1 cellular context compared by ENCODE assay signal in the genomic region with DNA sequence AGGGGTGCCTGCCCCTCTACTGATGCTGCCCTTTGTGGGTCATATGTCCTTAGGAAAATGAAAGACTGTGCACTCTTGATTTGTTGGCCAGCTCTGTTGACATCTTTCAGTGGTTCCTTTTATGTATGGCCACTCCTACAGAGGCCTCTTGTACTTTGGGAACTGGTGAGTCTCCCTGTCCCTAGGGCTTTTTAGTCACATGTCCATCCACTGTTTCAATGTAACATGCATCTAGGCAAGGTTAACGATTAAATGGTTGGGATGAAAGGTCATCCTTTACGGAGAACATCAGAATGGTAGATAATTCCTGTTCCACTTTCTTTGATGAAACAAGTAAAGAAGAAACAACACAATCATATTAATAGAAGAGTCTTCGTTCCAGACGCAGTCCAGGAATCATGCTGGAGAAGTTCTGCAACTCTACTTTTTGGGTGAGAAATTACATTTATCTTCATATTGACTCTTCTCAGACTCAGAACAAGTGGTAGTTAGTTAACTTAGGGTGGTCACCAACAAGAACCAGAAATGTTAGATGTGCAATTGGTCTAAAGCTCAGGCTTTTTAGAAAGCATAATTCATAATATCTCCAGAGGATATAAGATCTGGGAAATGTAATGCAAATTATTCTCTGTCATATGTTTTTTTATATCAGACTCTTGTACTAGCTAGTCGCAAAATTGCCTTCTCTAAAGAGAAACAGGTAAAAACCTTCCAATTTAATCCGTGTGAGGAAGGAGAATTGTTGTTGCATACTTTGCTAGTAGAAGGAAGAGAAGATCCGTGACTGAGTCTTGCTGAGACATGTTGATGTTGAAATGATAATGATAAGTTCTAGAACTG.
TF ChIP-seq lines count a peak whose summit lies in the region.

A gene (plus strand): TSS at position 194 of the 840 bp plus-strand sequence. CDS start 205 bp downstream, at position 399.

TF ChIP-seq in HepG2, 621 proteins besides CTCF, POLR2A, EP300 and RAD21 (continued from another document and continues in another):
- TF ChIP-seq, protein P1, sequence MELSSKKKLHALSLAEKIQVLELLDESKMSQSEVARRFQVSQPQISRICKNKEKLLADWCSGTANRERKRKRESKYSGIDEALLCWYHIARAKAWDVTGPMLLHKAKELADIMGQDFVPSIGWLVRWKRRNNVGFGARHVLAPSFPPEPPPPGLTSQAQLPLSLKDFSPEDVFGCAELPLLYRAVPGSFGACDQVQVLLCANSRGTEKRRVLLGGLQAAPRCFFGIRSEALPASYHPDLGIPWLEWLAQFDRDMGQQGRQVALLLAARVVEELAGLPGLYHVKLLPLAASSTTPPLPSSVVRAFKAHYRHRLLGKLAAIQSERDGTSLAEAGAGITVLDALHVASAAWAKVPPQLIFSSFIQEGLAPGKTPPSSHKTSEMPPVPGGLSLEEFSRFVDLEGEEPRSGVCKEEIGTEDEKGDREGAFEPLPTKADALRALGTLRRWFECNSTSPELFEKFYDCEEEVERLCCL (CRISPR knock-in tag; IDR thresholded peaks at IDR 0.05; ENCODE audit: borderline replicate concordance) = no peak
- TF ChIP-seq ZNF432 (CRISPR knock-in tag; IDR thresholded peaks at IDR 0.05; ENCODE audit: borderline replicate concordance) (no peak), KDM5A (IDR thresholded peaks at IDR 0.05; ENCODE audit: borderline replicate concordance, low read length) (peak; percentile 83), ZKSCAN1 (IDR thresholded peaks at IDR 0.05; ENCODE audit: low read length) (no peak), PAF1 (CRISPR knock-in tag; IDR thresholded peaks at IDR 0.05) (no peak), SOX5 (CRISPR knock-in tag; IDR thresholded peaks at IDR 0.05; ENCODE audit: borderline replicate concordance) (peak; percentile 80; the same call in 1 of the 2 replicates), RFX5 (IDR thresholded peaks at IDR 0.05; ENCODE audit: low read depth, low read length) (no peak), NFRKB (IDR thresholded peaks at IDR 0.05) (no peak), SCMH1 (CRISPR knock-in tag; IDR thresholded peaks at IDR 0.05; ENCODE audit: borderline replicate concordance) (no peak), ADNP (CRISPR knock-in tag; IDR thresholded peaks at IDR 0.05) (no peak), ZFP82 (CRISPR knock-in tag; IDR thresholded peaks at IDR 0.05; ENCODE audit: borderline replicate concordance) (no peak), ZFP36L1 (CRISPR knock-in tag; IDR thresholded peaks at IDR 0.05) (no peak), ZNF496 (CRISPR knock-in tag; IDR thresholded peaks at IDR 0.05; ENCODE audit: insufficient replicate concordance) (no peak), ZFP36L2 (CRISPR knock-in tag; IDR thresholded peaks at IDR 0.05) (no peak), ZNF350 (CRISPR knock-in tag; IDR thresholded peaks at IDR 0.05; ENCODE audit: borderline replicate concordance, low read depth) (no peak), MXI1 (IDR thresholded peaks at IDR 0.05; ENCODE audit: borderline replicate concordance, low read depth, low read length) (peak; percentile 85; the same call in 2 of the 3 replicates), RNF2 (conservative IDR thresholded peaks at IDR 0.05; ENCODE audit: low read depth) (no peak), YY1 (IDR thresholded peaks at IDR 0.05; ENCODE audit: insufficient read depth, insufficient replicate concordance, low read depth, low read length) (peak; percentile 21), STAG1 (CRISPR knock-in tag; IDR thresholded peaks at IDR 0.05) (0 out of 2 replicates have a peak, but pooled peaks have one; percentile 18), NFE2 (CRISPR knock-in tag; IDR thresholded peaks at IDR 0.05) (no peak), TAF1 (CRISPR knock-in tag; IDR thresholded peaks at IDR 0.05) (peak; percentile 80; the same call in 1 of the 2 replicates), ZNF563 (CRISPR knock-in tag; IDR thresholded peaks at IDR 0.05) (no peak), POGZ (CRISPR knock-in tag; IDR thresholded peaks at IDR 0.05) (peak; percentile 51; the same call in 1 of the 2 replicates), MIXL1 (CRISPR knock-in tag; IDR thresholded peaks at IDR 0.05) (peak; percentile 94), ZNF883 (CRISPR knock-in tag; IDR thresholded peaks at IDR 0.05; ENCODE audit: not compliant biosample characterization) (no peak), CREM (IDR thresholded peaks at IDR 0.05) (peak; percentile 83; the same call in 1 of the 2 replicates), CREM (CRISPR knock-in tag; IDR thresholded peaks at IDR 0.05) (no peak), HNF4A (CRISPR knock-in tag; IDR thresholded peaks at IDR 0.05) (peak; percentile 91), ONECUT2 (CRISPR knock-in tag; IDR thresholded peaks at IDR 0.05) (no peak), HNRNPH1 (optimal IDR thresholded peaks at IDR 0.05; ENCODE audit: low read depth, low read length) (no peak), HDAC1 (CRISPR knock-in tag; IDR thresholded peaks at IDR 0.05) (peak; percentile 68), MIER2 (CRISPR knock-in tag; IDR thresholded peaks at IDR 0.05) (peak; percentile 63; the same call in 1 of the 2 replicates)
- TF ChIP-seq, protein P2, sequence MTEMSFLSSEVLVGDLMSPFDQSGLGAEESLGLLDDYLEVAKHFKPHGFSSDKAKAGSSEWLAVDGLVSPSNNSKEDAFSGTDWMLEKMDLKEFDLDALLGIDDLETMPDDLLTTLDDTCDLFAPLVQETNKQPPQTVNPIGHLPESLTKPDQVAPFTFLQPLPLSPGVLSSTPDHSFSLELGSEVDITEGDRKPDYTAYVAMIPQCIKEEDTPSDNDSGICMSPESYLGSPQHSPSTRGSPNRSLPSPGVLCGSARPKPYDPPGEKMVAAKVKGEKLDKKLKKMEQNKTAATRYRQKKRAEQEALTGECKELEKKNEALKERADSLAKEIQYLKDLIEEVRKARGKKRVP (CRISPR knock-in tag; IDR thresholded peaks at IDR 0.05) = no peak
- TF ChIP-seq, protein P3, sequence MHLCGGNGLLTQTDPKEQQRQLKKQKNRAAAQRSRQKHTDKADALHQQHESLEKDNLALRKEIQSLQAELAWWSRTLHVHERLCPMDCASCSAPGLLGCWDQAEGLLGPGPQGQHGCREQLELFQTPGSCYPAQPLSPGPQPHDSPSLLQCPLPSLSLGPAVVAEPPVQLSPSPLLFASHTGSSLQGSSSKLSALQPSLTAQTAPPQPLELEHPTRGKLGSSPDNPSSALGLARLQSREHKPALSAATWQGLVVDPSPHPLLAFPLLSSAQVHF (CRISPR knock-in tag; IDR thresholded peaks at IDR 0.05) = no peak
- TF ChIP-seq, protein P4, sequence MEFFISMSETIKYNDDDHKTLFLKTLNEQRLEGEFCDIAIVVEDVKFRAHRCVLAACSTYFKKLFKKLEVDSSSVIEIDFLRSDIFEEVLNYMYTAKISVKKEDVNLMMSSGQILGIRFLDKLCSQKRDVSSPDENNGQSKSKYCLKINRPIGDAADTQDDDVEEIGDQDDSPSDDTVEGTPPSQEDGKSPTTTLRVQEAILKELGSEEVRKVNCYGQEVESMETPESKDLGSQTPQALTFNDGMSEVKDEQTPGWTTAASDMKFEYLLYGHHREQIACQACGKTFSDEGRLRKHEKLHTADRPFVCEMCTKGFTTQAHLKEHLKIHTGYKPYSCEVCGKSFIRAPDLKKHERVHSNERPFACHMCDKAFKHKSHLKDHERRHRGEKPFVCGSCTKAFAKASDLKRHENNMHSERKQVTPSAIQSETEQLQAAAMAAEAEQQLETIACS (CRISPR knock-in tag; IDR thresholded peaks at IDR 0.05) = no peak
- TF ChIP-seq, protein P5, sequence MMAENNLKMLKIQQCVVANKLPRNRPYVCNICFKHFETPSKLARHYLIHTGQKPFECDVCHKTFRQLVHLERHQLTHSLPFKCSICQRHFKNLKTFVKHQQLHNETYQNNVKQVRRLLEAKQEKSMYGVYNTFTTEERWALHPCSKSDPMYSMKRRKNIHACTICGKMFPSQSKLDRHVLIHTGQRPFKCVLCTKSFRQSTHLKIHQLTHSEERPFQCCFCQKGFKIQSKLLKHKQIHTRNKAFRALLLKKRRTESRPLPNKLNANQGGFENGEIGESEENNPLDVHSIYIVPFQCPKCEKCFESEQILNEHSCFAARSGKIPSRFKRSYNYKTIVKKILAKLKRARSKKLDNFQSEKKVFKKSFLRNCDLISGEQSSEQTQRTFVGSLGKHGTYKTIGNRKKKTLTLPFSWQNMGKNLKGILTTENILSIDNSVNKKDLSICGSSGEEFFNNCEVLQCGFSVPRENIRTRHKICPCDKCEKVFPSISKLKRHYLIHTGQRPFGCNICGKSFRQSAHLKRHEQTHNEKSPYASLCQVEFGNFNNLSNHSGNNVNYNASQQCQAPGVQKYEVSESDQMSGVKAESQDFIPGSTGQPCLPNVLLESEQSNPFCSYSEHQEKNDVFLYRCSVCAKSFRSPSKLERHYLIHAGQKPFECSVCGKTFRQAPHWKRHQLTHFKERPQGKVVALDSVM (CRISPR knock-in tag; IDR thresholded peaks at IDR 0.05) = no peak
- TF ChIP-seq, protein P6, sequence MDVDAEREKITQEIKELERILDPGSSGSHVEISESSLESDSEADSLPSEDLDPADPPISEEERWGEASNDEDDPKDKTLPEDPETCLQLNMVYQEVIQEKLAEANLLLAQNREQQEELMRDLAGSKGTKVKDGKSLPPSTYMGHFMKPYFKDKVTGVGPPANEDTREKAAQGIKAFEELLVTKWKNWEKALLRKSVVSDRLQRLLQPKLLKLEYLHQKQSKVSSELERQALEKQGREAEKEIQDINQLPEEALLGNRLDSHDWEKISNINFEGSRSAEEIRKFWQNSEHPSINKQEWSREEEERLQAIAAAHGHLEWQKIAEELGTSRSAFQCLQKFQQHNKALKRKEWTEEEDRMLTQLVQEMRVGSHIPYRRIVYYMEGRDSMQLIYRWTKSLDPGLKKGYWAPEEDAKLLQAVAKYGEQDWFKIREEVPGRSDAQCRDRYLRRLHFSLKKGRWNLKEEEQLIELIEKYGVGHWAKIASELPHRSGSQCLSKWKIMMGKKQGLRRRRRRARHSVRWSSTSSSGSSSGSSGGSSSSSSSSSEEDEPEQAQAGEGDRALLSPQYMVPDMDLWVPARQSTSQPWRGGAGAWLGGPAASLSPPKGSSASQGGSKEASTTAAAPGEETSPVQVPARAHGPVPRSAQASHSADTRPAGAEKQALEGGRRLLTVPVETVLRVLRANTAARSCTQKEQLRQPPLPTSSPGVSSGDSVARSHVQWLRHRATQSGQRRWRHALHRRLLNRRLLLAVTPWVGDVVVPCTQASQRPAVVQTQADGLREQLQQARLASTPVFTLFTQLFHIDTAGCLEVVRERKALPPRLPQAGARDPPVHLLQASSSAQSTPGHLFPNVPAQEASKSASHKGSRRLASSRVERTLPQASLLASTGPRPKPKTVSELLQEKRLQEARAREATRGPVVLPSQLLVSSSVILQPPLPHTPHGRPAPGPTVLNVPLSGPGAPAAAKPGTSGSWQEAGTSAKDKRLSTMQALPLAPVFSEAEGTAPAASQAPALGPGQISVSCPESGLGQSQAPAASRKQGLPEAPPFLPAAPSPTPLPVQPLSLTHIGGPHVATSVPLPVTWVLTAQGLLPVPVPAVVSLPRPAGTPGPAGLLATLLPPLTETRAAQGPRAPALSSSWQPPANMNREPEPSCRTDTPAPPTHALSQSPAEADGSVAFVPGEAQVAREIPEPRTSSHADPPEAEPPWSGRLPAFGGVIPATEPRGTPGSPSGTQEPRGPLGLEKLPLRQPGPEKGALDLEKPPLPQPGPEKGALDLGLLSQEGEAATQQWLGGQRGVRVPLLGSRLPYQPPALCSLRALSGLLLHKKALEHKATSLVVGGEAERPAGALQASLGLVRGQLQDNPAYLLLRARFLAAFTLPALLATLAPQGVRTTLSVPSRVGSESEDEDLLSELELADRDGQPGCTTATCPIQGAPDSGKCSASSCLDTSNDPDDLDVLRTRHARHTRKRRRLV (CRISPR knock-in tag; IDR thresholded peaks at IDR 0.05) = no peak
- TF ChIP-seq, protein P7, sequence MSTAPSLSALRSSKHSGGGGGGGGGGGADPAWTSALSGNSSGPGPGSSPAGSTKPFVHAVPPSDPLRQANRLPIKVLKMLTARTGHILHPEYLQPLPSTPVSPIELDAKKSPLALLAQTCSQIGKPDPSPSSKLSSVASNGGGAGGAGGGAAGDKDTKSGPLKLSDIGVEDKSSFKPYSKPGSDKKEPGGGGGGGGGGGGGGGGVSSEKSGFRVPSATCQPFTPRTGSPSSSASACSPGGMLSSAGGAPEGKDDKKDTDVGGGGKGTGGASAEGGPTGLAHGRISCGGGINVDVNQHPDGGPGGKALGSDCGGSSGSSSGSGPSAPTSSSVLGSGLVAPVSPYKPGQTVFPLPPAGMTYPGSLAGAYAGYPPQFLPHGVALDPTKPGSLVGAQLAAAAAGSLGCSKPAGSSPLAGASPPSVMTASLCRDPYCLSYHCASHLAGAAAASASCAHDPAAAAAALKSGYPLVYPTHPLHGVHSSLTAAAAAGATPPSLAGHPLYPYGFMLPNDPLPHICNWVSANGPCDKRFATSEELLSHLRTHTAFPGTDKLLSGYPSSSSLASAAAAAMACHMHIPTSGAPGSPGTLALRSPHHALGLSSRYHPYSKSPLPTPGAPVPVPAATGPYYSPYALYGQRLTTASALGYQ (CRISPR knock-in tag; IDR thresholded peaks at IDR 0.05) = no peak; the same call in none of the 2 replicates
- TF ChIP-seq, protein P8, sequence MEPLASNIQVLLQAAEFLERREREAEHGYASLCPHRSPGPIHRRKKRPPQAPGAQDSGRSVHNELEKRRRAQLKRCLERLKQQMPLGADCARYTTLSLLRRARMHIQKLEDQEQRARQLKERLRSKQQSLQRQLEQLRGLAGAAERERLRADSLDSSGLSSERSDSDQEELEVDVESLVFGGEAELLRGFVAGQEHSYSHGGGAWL (CRISPR knock-in tag; IDR thresholded peaks at IDR 0.05) = no peak
- TF ChIP-seq, protein P9, sequence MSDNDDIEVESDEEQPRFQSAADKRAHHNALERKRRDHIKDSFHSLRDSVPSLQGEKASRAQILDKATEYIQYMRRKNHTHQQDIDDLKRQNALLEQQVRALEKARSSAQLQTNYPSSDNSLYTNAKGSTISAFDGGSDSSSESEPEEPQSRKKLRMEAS (IDR thresholded peaks at IDR 0.05) = peak; percentile 68
- TF ChIP-seq, protein P10, sequence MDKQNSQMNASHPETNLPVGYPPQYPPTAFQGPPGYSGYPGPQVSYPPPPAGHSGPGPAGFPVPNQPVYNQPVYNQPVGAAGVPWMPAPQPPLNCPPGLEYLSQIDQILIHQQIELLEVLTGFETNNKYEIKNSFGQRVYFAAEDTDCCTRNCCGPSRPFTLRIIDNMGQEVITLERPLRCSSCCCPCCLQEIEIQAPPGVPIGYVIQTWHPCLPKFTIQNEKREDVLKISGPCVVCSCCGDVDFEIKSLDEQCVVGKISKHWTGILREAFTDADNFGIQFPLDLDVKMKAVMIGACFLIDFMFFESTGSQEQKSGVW (CRISPR knock-in tag; IDR thresholded peaks at IDR 0.05; ENCODE audit: borderline replicate concordance) = no peak
- TF ChIP-seq, protein P11, sequence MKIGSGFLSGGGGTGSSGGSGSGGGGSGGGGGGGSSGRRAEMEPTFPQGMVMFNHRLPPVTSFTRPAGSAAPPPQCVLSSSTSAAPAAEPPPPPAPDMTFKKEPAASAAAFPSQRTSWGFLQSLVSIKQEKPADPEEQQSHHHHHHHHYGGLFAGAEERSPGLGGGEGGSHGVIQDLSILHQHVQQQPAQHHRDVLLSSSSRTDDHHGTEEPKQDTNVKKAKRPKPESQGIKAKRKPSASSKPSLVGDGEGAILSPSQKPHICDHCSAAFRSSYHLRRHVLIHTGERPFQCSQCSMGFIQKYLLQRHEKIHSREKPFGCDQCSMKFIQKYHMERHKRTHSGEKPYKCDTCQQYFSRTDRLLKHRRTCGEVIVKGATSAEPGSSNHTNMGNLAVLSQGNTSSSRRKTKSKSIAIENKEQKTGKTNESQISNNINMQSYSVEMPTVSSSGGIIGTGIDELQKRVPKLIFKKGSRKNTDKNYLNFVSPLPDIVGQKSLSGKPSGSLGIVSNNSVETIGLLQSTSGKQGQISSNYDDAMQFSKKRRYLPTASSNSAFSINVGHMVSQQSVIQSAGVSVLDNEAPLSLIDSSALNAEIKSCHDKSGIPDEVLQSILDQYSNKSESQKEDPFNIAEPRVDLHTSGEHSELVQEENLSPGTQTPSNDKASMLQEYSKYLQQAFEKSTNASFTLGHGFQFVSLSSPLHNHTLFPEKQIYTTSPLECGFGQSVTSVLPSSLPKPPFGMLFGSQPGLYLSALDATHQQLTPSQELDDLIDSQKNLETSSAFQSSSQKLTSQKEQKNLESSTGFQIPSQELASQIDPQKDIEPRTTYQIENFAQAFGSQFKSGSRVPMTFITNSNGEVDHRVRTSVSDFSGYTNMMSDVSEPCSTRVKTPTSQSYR (CRISPR knock-in tag; IDR thresholded peaks at IDR 0.05; ENCODE audit: borderline replicate concordance) = peak; percentile 27; the same call in 1 of the 2 replicates
